2 cellular contexts compared by ENCODE assay signal in genomic region chr4:150567070-150567469, GRCh38.
TF ChIP-seq lines count a peak whose summit lies in the region.

No MANE protein-coding gene starts in this region.

TF ChIP-seq in IMR-90, 13 proteins besides CTCF, POLR2A, EP300 and RAD21:
- TF ChIP-seq BHLHE40 (IDR thresholded peaks at IDR 0.05; ENCODE audit: low read depth, low read length) (no peak), SMC3 (IDR thresholded peaks at IDR 0.05; ENCODE audit: low read depth, low read length) (no peak), RCOR1 (IDR thresholded peaks at IDR 0.05; ENCODE audit: insufficient replicate concordance, low read length) (no peak), CEBPB (IDR thresholded peaks at IDR 0.05; ENCODE audit: low read depth, low read length) (peak; percentile 55), CHD1 (IDR thresholded peaks at IDR 0.05; ENCODE audit: low read depth, low read length) (no peak), ELK1 (IDR thresholded peaks at IDR 0.05; ENCODE audit: borderline replicate concordance, low read depth, low read length) (no peak)
TF ChIP-seq in IMR-90: peak in this region for 1.

TF ChIP-seq in Ishikawa, 13 proteins besides CTCF, POLR2A, EP300 and RAD21:
- TF ChIP-seq CREB1 (IDR thresholded peaks at IDR 0.05; ENCODE audit: low read depth) = no peak
- 0 out of 2 replicates have a peak, but pooled peaks have one; percentile 6 for TF ChIP-seq CEBPB (IDR thresholded peaks at IDR 0.05)
